In genomic region chr11:12693485-12694181, GRCh38 we compare ENCODE assay signal across 8 cellular contexts. TPM values are rescaled to one million over a fixed set of nuclear protein-coding genes. Genes with fewer than 3 reads are reported as not detected.
DNase-seq lines count a peak whose midpoint lies in the region; ATAC-seq, FAIRE-seq and TF ChIP-seq lines count a peak whose summit lies in the region.

No MANE protein-coding gene starts in this region.

- H3K36me3 ChIP-seq in endothelial cell of umbilical vein (ENCODE audit: control insufficient read depth in 2 of 2, extremely low read depth in 1 of 2, insufficient read depth in 2 of 2, low read length in 2 of 2) (no peaks in the 10 kb centered on the region), mucosa of stomach (ENCODE audit: control insufficient read depth, insufficient read depth, low read length) (no peaks in the 10 kb centered on the region)

- DNase-seq in AG08395 (ENCODE audit: low spot score) = peak; percentile 88
- peak; percentile 94 for DNase-seq in HS-27A (ENCODE audit: low read depth)
- peak; percentile 98 for DNase-seq in RKO (ENCODE audit: low spot score)
- DNase-seq in endothelial cell of umbilical vein (ENCODE audit: low read depth, low spot score) = peak; percentile 99
- no peak for DNase-seq in SIG-M5 treated with dmso at 0.1 percent for 504 hours (lab: John Stamatoyannopoulos, UW; ENCODE audit: unreplicated experiment)
- no peak for DNase-seq in immature natural killer cell

- peak; percentile 98 for FAIRE-seq in endothelial cell of umbilical vein (lab: Jason Lieb, UNC)

- H3K9me3 ChIP-seq in endothelial cell of umbilical vein (replicated peaks; ENCODE audit: control insufficient read depth, insufficient read depth, low read length) (no peaks in the 10 kb centered on the region), mucosa of stomach (ENCODE audit: control insufficient read depth, low read length) (no peaks in the 10 kb centered on the region)

- dilution Hi-C loops in endothelial cell of umbilical vein (cut with MboI; ENCODE audit: extremely low pct_ligation_motif_present, low sequenced_read_pairs) = no loop called here

- peaks cover 54% of the 10 kb centered on the region for H3K4me1 ChIP-seq in endothelial cell of umbilical vein (ENCODE audit: control insufficient read depth, extremely low read depth, insufficient read depth, low read length)
- peaks cover 38% of the 10 kb centered on the region for H3K4me1 ChIP-seq in mucosa of stomach (ENCODE audit: control insufficient read depth, insufficient read depth, low read length)

- no peaks in the 10 kb centered on the region for H3K4me1 Mint-ChIP-seq in immature natural killer cell

- H3K4me2 ChIP-seq in endothelial cell of umbilical vein (ENCODE audit: insufficient read depth, low read length) = peak overlapping the region; percentile 66

- BruUV-seq in endothelial cell of umbilical vein (replicated peaks; lab: Mats Ljungman, UMichigan) = no TSS peak

- H2AFZ ChIP-seq in endothelial cell of umbilical vein (ENCODE audit: low read depth, low read length) = no peak overlapping the region

- H3K4me3 ChIP-seq in endothelial cell of umbilical vein (replicated peaks in 1 of 3; ENCODE audit: insufficient read depth in 1 of 3, low read depth in 1 of 3, low read length in 3 of 3) (peak overlapping the region in 1 of 3 experiments; percentile 28), mucosa of stomach (ENCODE audit: low read length) (peak overlapping the region; percentile 6)

- H3K27ac ChIP-seq in endothelial cell of umbilical vein (ENCODE audit: insufficient read depth, low read depth, low read length) = peak overlapping the region; percentile 95

- POLR2A ChIA-PET in endothelial cell of umbilical vein (lab: Charles Lee) = no interaction called here

- intact Hi-C loops in endothelial cell of umbilical vein (cut with micrococcal nuclease) = loop anchor here (1.0 to 10.0 kb wide), 12 partner anchors 19 to 719 kb away; partner anchors contain the start of gene TEAD1

- CTCF ChIA-PET in endothelial cell of umbilical vein (lab: Charles Lee) = interaction anchor here (0.8 to 3.0 kb wide), 8 partner anchors 31 to 405 kb away, joined by 3 to 14 read pairs (median 4); no protein-coding TSS in a partner anchor

- H3K36me3 Mint-ChIP-seq in immature natural killer cell = no peaks in the 10 kb centered on the region

- H3K9ac ChIP-seq in endothelial cell of umbilical vein (replicated peaks; ENCODE audit: extremely low read depth, insufficient read depth, low read length) = peak overlapping the region; percentile 81
- peak overlapping the region; percentile 71 for H3K9ac ChIP-seq in mucosa of stomach (ENCODE audit: low read length)

- TF ChIP-seq CTCF in endothelial cell of umbilical vein (IDR thresholded peaks at IDR 0.05; ENCODE audit: extremely low read depth in 1 of 2, insufficient read depth in 1 of 2, low read depth in 1 of 2, low read length in 2 of 2) = no peak

- H3K27me3 Mint-ChIP-seq in immature natural killer cell (ENCODE audit: low read depth in 3 of 3) = peaks cover 5 to 15% (median 10%) of the 10 kb centered on the region in 3 donors

- no peaks in the 10 kb centered on the region for H3K9me1 ChIP-seq in endothelial cell of umbilical vein (replicated peaks; ENCODE audit: control insufficient read depth, extremely low read depth, insufficient read depth, low read length)

- H3K4me3 Mint-ChIP-seq in immature natural killer cell = no peak overlapping the region

- peak; percentile 28 for TF ChIP-seq POLR2A in endothelial cell of umbilical vein (IDR thresholded peaks at IDR 0.05; ENCODE audit: low read depth, low read length)

- H3K79me2 ChIP-seq in endothelial cell of umbilical vein (ENCODE audit: control insufficient read depth, insufficient read depth, low read length) = peaks cover 61% of the 10 kb centered on the region

- H3K9me3 Mint-ChIP-seq in immature natural killer cell = peaks cover 0 to 8% (median 0%) of the 10 kb centered on the region in 6 donors

- H3K27ac Mint-ChIP-seq in immature natural killer cell = no peak overlapping the region

- H3K27me3 ChIP-seq in endothelial cell of umbilical vein (ENCODE audit: control insufficient read depth in 2 of 2, insufficient read depth in 2 of 2, low read length in 2 of 2) = no peaks in the 10 kb centered on the region
- no peaks in the 10 kb centered on the region for H3K27me3 ChIP-seq in mucosa of stomach (ENCODE audit: control insufficient read depth, insufficient read depth, low read length)

- H4K20me1 ChIP-seq in endothelial cell of umbilical vein (replicated peaks; ENCODE audit: control insufficient read depth, extremely low read depth, insufficient read depth, low read length) = no peaks in the 10 kb centered on the region

- no peak for ATAC-seq in HG02642 (IDR thresholded peaks at IDR 0.05; ENCODE audit: poor library complexity, unreplicated experiment)

TF ChIP-seq in endothelial cell of umbilical vein, 7 proteins besides CTCF, POLR2A, EP300 and RAD21:
- peak; percentile 99 for TF ChIP-seq JUN (IDR thresholded peaks at IDR 0.05; ENCODE audit: borderline replicate concordance, insufficient read depth, insufficient read length, low read depth)
- peak; percentile 85 for TF ChIP-seq GATA2 (IDR thresholded peaks at IDR 0.05; ENCODE audit: insufficient read depth, insufficient read length, low read depth, low read length)
- peak; percentile 50 for TF ChIP-seq MAX (IDR thresholded peaks at IDR 0.05; ENCODE audit: insufficient read depth, insufficient read length)
- TF ChIP-seq FOS (IDR thresholded peaks at IDR 0.05; ENCODE audit: borderline replicate concordance, insufficient read depth, low read length) = peak; percentile 98
- TF ChIP-seq MYC (IDR thresholded peaks at IDR 0.05; ENCODE audit: low read depth, low read length) = no peak
- TF ChIP-seq EZH2 (IDR thresholded peaks at IDR 0.05; ENCODE audit: borderline replicate concordance, low read depth, low read length, severe bottlenecking) = no peak
- TF ChIP-seq POLR2AphosphoS5 (IDR thresholded peaks at IDR 0.05; ENCODE audit: insufficient read depth, low read depth, low read length) = peak; percentile 94

RNA-seq across cellular contexts. Expression of gene TEAD1, which starts 19.4 kb away (rescaled TPM):
- total RNA-seq in endothelial cell of umbilical vein = 43.2 and 49.0 TPM in 2 replicates
- polyA plus RNA-seq in endothelial cell of umbilical vein (13.0 and 15.3 TPM in 2 replicates), immature natural killer cell (not detected)
- 9.8 TPM in 2 replicates for polyA plus RNA-seq in endothelial cell of umbilical vein (2011; cell fraction: cytosol; rRNA removed)
- polyA plus RNA-seq in endothelial cell of umbilical vein (2011; cell fraction: nucleus; rRNA removed) = 75.2 and 76.2 TPM in 2 replicates
- 27.8 and 30.7 TPM in 2 replicates for polyA plus RNA-seq in endothelial cell of umbilical vein (2012)
- polyA minus RNA-seq in endothelial cell of umbilical vein = 58.5 and 59.1 TPM in 2 replicates
- 135 TPM for polyA minus RNA-seq in endothelial cell of umbilical vein (2011; cell fraction: cytosol; rRNA and poly(A)+ RNA removed)
- polyA minus RNA-seq in endothelial cell of umbilical vein (2011; cell fraction: nucleus; rRNA and poly(A)+ RNA removed) = 99.0 and 123 TPM in 2 replicates

Comparison
In these comparisons a context has a peak if more than half of its experiments do, and no peak if none do; other contexts are left out.
1. DNase-seq: peak in AG08395 (single experiment), HS-27A (single experiment), RKO (single experiment) and endothelial cell of umbilical vein (single experiment); none in SIG-M5 treated with dmso at 0.1 percent for 504 hours (single experiment) and immature natural killer cell (0 of 3).
2. RNA of gene TEAD1, which starts 19.4 kb away (polyA plus RNA-seq): 9.8 to 76.2 TPM in endothelial cell of umbilical vein; not detected in immature natural killer cell; every median in the first group is over 10 times any median in the second.